ENCODE assay signal across 7 cellular contexts in genomic region chr3:152051501-152052404, GRCh38.
DNase-seq lines count a peak whose midpoint lies in the region; ATAC-seq, FAIRE-seq and TF ChIP-seq lines count a peak whose summit lies in the region.

No MANE protein-coding gene starts in this region.

- no peaks in the 10 kb centered on the region for H3K9me2 ChIP-seq in SK-N-SH

- H3K23ac ChIP-seq in trophoblast cell (ENCODE audit: low read length), result no peak overlapping the region

- no peak overlapping the region for H4K12ac ChIP-seq in trophoblast cell (ENCODE audit: low read depth, low read length)

- H3K27me3 ChIP-seq in SK-N-SH (ENCODE audit: insufficient read depth), result no peaks in the 10 kb centered on the region
- H3K27me3 ChIP-seq in trophoblast cell (ENCODE audit: insufficient read depth, low read length), result no peaks in the 10 kb centered on the region
- H3K27me3 ChIP-seq in pancreas, result no peaks in the 10 kb centered on the region

- intact Hi-C loops in Right ventricle myocardium inferior (cut with DNase I), result no loop called here
- intact Hi-C loops in pancreas (cut with DNase I), result no loop called here

- no peaks in the 10 kb centered on the region for H3K79me2 ChIP-seq in SK-N-SH (ENCODE audit: insufficient read depth)
- no peaks in the 10 kb centered on the region for H3K79me2 ChIP-seq in trophoblast cell (ENCODE audit: control insufficient read depth, insufficient read depth, low read length, poor library complexity)

- TF ChIP-seq EP300 in SK-N-SH (IDR thresholded peaks at IDR 0.05; ENCODE audit: borderline replicate concordance in 1 of 2, low read depth in 1 of 2, low read length in 1 of 2), result no peak

- H2AFZ ChIP-seq in SK-N-SH (ENCODE audit: low read depth), result peak overlapping the region; percentile 82; the same call in 1 of the 2 replicates
- H2AFZ ChIP-seq in trophoblast cell (ENCODE audit: insufficient read depth, low read length, poor library complexity), result no peak overlapping the region

- H3K79me1 ChIP-seq in trophoblast cell (ENCODE audit: low read length), result no peaks in the 10 kb centered on the region

- no peak overlapping the region for H3K4me3 ChIP-seq in SK-N-SH (ENCODE audit: low read depth in 2 of 2, low read length in 1 of 2)
- no peak overlapping the region for H3K4me3 ChIP-seq in trophoblast cell (ENCODE audit: low read depth, low read length)
- H3K4me3 ChIP-seq in pancreas, result no peak overlapping the region

- H3K4me1 ChIP-seq in SK-N-SH (ENCODE audit: control insufficient read depth in 1 of 2, insufficient read depth in 2 of 2, low read depth in 1 of 2, low read length in 1 of 2) (0 out of 4 replicates have a peak, but pooled peaks cover 0 to 5% of the 10 kb centered on the region in 2 experiments), trophoblast cell (ENCODE audit: control insufficient read depth in 1 of 2, insufficient read depth in 2 of 2, low read length in 2 of 2) (peaks cover 0 to 4% of the 10 kb centered on the region in 2 experiments), pancreas (no peaks in the 10 kb centered on the region)

- no peak overlapping the region for H2BK12ac ChIP-seq in trophoblast cell (ENCODE audit: low read length)

- TF ChIP-seq RAD21 in SK-N-SH (IDR thresholded peaks at IDR 0.05; ENCODE audit: low read length), result no peak

- peak overlapping the region in 1 of 2 experiments; percentile 53; a peak in 2 of 4 replicates for H3K27ac ChIP-seq in SK-N-SH (ENCODE audit: low read depth in 2 of 2, low read length in 1 of 2)
- no peak overlapping the region for H3K27ac ChIP-seq in trophoblast cell (ENCODE audit: low read depth, low read length)
- H3K27ac ChIP-seq in pancreas, result no peak overlapping the region

- no peak for TF ChIP-seq CTCF in SK-N-SH (IDR thresholded peaks at IDR 0.05)
- no peak for TF ChIP-seq CTCF in pancreas (IDR thresholded peaks at IDR 0.05)

- CTCF ChIA-PET in SK-N-SH (lab: Yijun Ruan, JAX), result no interaction called here

- H2BK5ac ChIP-seq in trophoblast cell (ENCODE audit: low read depth, low read length, poor library complexity), result no peak overlapping the region

- no peak overlapping the region for H4K91ac ChIP-seq in trophoblast cell (ENCODE audit: low read depth, low read length)

- H3K4me2 ChIP-seq in SK-N-SH (peak overlapping the region; percentile 49; the same call in 1 of the 2 replicates), trophoblast cell (ENCODE audit: low read length) (no peak overlapping the region)

- no peak for FAIRE-seq in pancreas (lab: Jason Lieb, UNC)

- no peak overlapping the region for H2AK5ac ChIP-seq in trophoblast cell (ENCODE audit: low read length)

- H4K8ac ChIP-seq in trophoblast cell (ENCODE audit: low read depth, low read length), result peak overlapping the region; percentile 25

- no peak overlapping the region for H3K4ac ChIP-seq in trophoblast cell (ENCODE audit: low read depth, low read length)

- no peak overlapping the region for H3K14ac ChIP-seq in trophoblast cell (ENCODE audit: low read length)

- H3K9ac ChIP-seq in SK-N-SH (no peak overlapping the region), trophoblast cell (ENCODE audit: low read length) (no peak overlapping the region)

- H2BK120ac ChIP-seq in trophoblast cell (ENCODE audit: insufficient read depth, low read length, poor library complexity), result peak overlapping the region; percentile 38

- H3K36me3 ChIP-seq in SK-N-SH (replicated peaks in 1 of 2; ENCODE audit: control insufficient read depth in 1 of 2, insufficient read depth in 2 of 2, low read length in 1 of 2) (no peaks in the 10 kb centered on the region), trophoblast cell (ENCODE audit: control insufficient read depth in 1 of 2, insufficient read depth in 2 of 2, low read length in 2 of 2) (no peaks in the 10 kb centered on the region), pancreas (no peaks in the 10 kb centered on the region)

- POLR2A ChIA-PET in SK-N-SH (lab: Yijun Ruan, JAX), result no interaction called here

- H3K9me3 ChIP-seq in SK-N-SH (no peaks in the 10 kb centered on the region), trophoblast cell (ENCODE audit: insufficient read depth, low read depth, low read length) (no peaks in the 10 kb centered on the region), pancreas (no peaks in the 10 kb centered on the region)

- no peaks in the 10 kb centered on the region for H3F3A ChIP-seq in SK-N-SH (replicated peaks; ENCODE audit: insufficient read depth)

- WGBS in SK-N-SH (ENCODE audit: low lambda C conversion rate), result 23% methylated on average over 3 of the region's 3 CpGs
- WGBS in trophoblast cell (ENCODE audit: extremely low coverage, insufficient coverage, insufficient read length), result no CpG with 5 or more reads among the region's 3 CpGs
- WGBS in pancreas, 2 donors, result 68 to 69% methylated on average over 3 of the region's 3 CpGs

- H3K18ac ChIP-seq in trophoblast cell (ENCODE audit: low read length), result no peak overlapping the region

- ATAC-seq in GM18519 (IDR thresholded peaks at IDR 0.05; ENCODE audit: low FRiP score, unreplicated experiment) (peak; percentile 79), HG02973 (IDR thresholded peaks at IDR 0.05; ENCODE audit: unreplicated experiment) (peak; percentile 84), Right ventricle myocardium inferior (no peak), HG02970 (IDR thresholded peaks at IDR 0.05; ENCODE audit: low FRiP score, unreplicated experiment) (no peak), pancreas (no peak)

- no peaks in the 10 kb centered on the region for H4K20me1 ChIP-seq in SK-N-SH (ENCODE audit: insufficient read depth)

- no peak for DNase-seq in SK-N-SH
- peak; percentile 50 to 93 for DNase-seq in trophoblast cell
- no peak for DNase-seq in Right ventricle myocardium inferior (ENCODE audit: missing footprints)
- DNase-seq in pancreas, result no peak

TF ChIP-seq in SK-N-SH, 30 proteins besides CTCF, POLR2A, EP300 and RAD21 (continues in another document):
- no peak for TF ChIP-seq ZBTB33 (IDR thresholded peaks at IDR 0.05; ENCODE audit: borderline replicate concordance, low read depth)
- TF ChIP-seq EZH2phosphoT487 (IDR thresholded peaks at IDR 0.05; ENCODE audit: borderline replicate concordance, low read depth), result no peak
- TF ChIP-seq YY1 (IDR thresholded peaks at IDR 0.05; ENCODE audit: low read depth), result no peak
- TF ChIP-seq MAX (IDR thresholded peaks at IDR 0.05; ENCODE audit: low read depth), result no peak
- no peak for TF ChIP-seq RXRA (IDR thresholded peaks at IDR 0.05; ENCODE audit: borderline replicate concordance, low read depth)
- TF ChIP-seq TEAD4 (IDR thresholded peaks at IDR 0.05; ENCODE audit: borderline replicate concordance, insufficient read depth), result no peak
- no peak for TF ChIP-seq FOXM1 (IDR thresholded peaks at IDR 0.05; ENCODE audit: low read depth)
- TF ChIP-seq GABPA (IDR thresholded peaks at IDR 0.05; ENCODE audit: low read depth), result no peak
- TF ChIP-seq SMC3 (IDR thresholded peaks at IDR 0.05; ENCODE audit: low read depth, low read length), result no peak
- no peak for TF ChIP-seq FOSL2 (IDR thresholded peaks at IDR 0.05; ENCODE audit: borderline replicate concordance, low read depth)
- TF ChIP-seq REST (IDR thresholded peaks at IDR 0.05; ENCODE audit: low read depth, low read length), result no peak

Comparison
In these comparisons a context has a peak if more than half of its experiments do, and no peak if none do; other contexts are left out.
1. ATAC-seq: peak in GM18519 (single experiment) and HG02973 (single experiment); none in Right ventricle myocardium inferior (single experiment), HG02970 (single experiment) and pancreas (0 of 4).
2. DNase-seq: peak in trophoblast cell (2 of 2); none in SK-N-SH (single experiment), Right ventricle myocardium inferior (single experiment) and pancreas (0 of 6).